ENCODE assay signal across 22 cellular contexts in genomic region chr5:67163863-67164595, GRCh38. TPM values are rescaled to one million over a fixed set of nuclear protein-coding genes. Genes with fewer than 3 reads are reported as not detected.
DNase-seq lines count a peak whose midpoint lies in the region; ATAC-seq and TF ChIP-seq lines count a peak whose summit lies in the region.
"Had no signal": no experiment of that assay in that cellular context is flagged by ENCODE, and none has a peak within 500 bp of the region (broad histone marks: within the 10 kb centered on the region; RNA-seq: fewer than 3 reads in every experiment).

No MANE protein-coding gene starts in this region.

- H3K4me3 Mint-ChIP-seq in activated CD4-positive, alpha-beta T cell treated with anti-CD3 and anti-CD28 coated beads for 36 hours = peak overlapping the region; percentile 8
- peak overlapping the region; percentile 89 to 96 (median 92) for H3K4me3 Mint-ChIP-seq in CD4-positive, alpha-beta memory T cell
- H3K4me3 Mint-ChIP-seq in activated T-helper 17 cell treated with anti-CD3 and anti-CD28 coated beads, Interleukin-2, amount 50 U/mL, for 72 hours = peak overlapping the region; percentile 91
- H3K4me3 Mint-ChIP-seq: endodermal cell had no signal

- no peaks in the 10 kb centered on the region for H3K36me3 ChIP-seq in CD4-positive, alpha-beta memory T cell (ENCODE audit: insufficient read depth, low read length)
- peaks cover 15 to 40% (median 30%) of the 10 kb centered on the region in 3 donors for H3K36me3 ChIP-seq in tibial artery

- no peak for ATAC-seq in activated CD4-positive, alpha-beta T cell treated with anti-CD3 and anti-CD28 coated beads for 36 hours
- no peak for ATAC-seq in activated T-helper 17 cell treated with anti-CD3 and anti-CD28 coated beads, Interleukin-2, amount 50 U/mL, for 72 hours (replicated peaks)

- no peaks in the 10 kb centered on the region for H3K27me3 ChIP-seq in CD4-positive, alpha-beta memory T cell (ENCODE audit: insufficient read depth, low read length)
- no peaks in the 10 kb centered on the region for H3K27me3 ChIP-seq in mononuclear cell (ENCODE audit: insufficient read depth, low read length)
- H3K27me3 ChIP-seq in tibial artery = no peaks in the 10 kb centered on the region
- H3K27me3 ChIP-seq: heart right ventricle had no signal

- peaks cover 30% of the 10 kb centered on the region for H3K36me3 Mint-ChIP-seq in activated CD4-positive, alpha-beta T cell treated with anti-CD3 and anti-CD28 coated beads for 36 hours (ENCODE audit: low read depth)
- peaks cover 22 to 26% of the 10 kb centered on the region in 2 donors for H3K36me3 Mint-ChIP-seq in CD4-positive, alpha-beta memory T cell
- H3K36me3 Mint-ChIP-seq in activated T-helper 17 cell treated with anti-CD3 and anti-CD28 coated beads, Interleukin-2, amount 50 U/mL, for 72 hours (ENCODE audit: low read depth) = peaks cover 97% of the 10 kb centered on the region

- H3K4me3 ChIP-seq in CD4-positive, alpha-beta memory T cell (ENCODE audit: low read length in 2 of 2) = peak overlapping the region in 1 of 2 donors; percentile 66
- peak overlapping the region; percentile 34 for H3K4me3 ChIP-seq in mononuclear cell (ENCODE audit: low read length)
- H3K4me3 ChIP-seq in tibial artery = no peak overlapping the region

- H3K27ac ChIP-seq in CD4-positive, alpha-beta memory T cell (ENCODE audit: low read depth, low read length) = peak overlapping the region; percentile 86
- no peak overlapping the region for H3K27ac ChIP-seq in tibial artery
- H3K27ac ChIP-seq: VCaP had no signal

- intact Hi-C loops in activated CD4-positive, alpha-beta T cell treated with anti-CD3 and anti-CD28 coated beads for 36 hours (cut with DNase I, micrococcal nuclease) = loop anchor here (5.0 to 10.0 kb wide), 2 partner anchors 162 to 1051 kb away; partner anchors contain the start of gene PIK3R1 (in 1 of the 2)
- intact Hi-C loops in CD4-positive, alpha-beta memory T cell (cut with micrococcal nuclease) = loop anchor here (10.0 kb wide), 1 partner anchor 1091 kb away; no protein-coding TSS in a partner anchor
- intact Hi-C loops in tibial artery (cut with DNase I; ENCODE audit: low total_unique reads) = no loop called here

- DNase-seq in activated CD4-positive, alpha-beta T cell treated with anti-CD3 and anti-CD28 coated beads for 36 hours = no peak
- DNase-seq in activated CD4-positive, alpha-beta T cell treated with anti-CD3 and anti-CD28 coated beads, Interleukin-2, amount 50 U/mL, for 48 hours = no peak
- DNase-seq in CD4-positive, alpha-beta memory T cell = no peak
- DNase-seq in germinal center (ENCODE audit: low spot score) = no peak
- DNase-seq in tibial artery = no peak
- DNase-seq in NCI-H446 treated with DMSO at 0.1 percent for 48 hours (lab: John Stamatoyannopoulos, UW) = no peak
- DNase-seq: DMS 273 treated with DMSO at 0.1 percent for 48 hours; GDM1; heart right ventricle; Karpas-422; NCI-H1092 treated with DMSO at 0.1 percent for 48 hours; NCI-H2081; NCI-H510A; stimulated activated CD4-positive, alpha-beta T cell treated with anti-CD3 and anti-CD28 coated beads, Interleukin-12 subunit alpha, Interleukin-12 subunit beta, amount 100 ng/mL, for 4 hours; SW 1271 had no signal

- H3K27ac Mint-ChIP-seq in activated CD4-positive, alpha-beta T cell treated with anti-CD3 and anti-CD28 coated beads for 36 hours = peak overlapping the region; percentile 58
- peak overlapping the region; percentile 86 to 98 (median 97) for H3K27ac Mint-ChIP-seq in CD4-positive, alpha-beta memory T cell
- H3K27ac Mint-ChIP-seq in activated T-helper 17 cell treated with anti-CD3 and anti-CD28 coated beads, Interleukin-2, amount 50 U/mL, for 72 hours = peak overlapping the region; percentile 96
- H3K27ac Mint-ChIP-seq: endodermal cell had no signal

- POLR2A ChIA-PET in activated CD4-positive, alpha-beta T cell treated with anti-CD3 and anti-CD28 coated beads for 36 hours (lab: Charles Lee) = no interaction called here
- POLR2A ChIA-PET in CD4-positive, alpha-beta memory T cell (lab: Charles Lee; ENCODE audit: partially characterized antibody) = interaction anchor here (0.6 to 19.4 kb wide), 9 partner anchors 15 to 1137 kb away, joined by 3 to 703 read pairs (median 10); partner anchors contain the start of gene CD180

- CTCF ChIA-PET in activated CD4-positive, alpha-beta T cell treated with anti-CD3 and anti-CD28 coated beads for 36 hours (lab: Charles Lee) = interaction anchor here (0.8 to 16.7 kb wide), 5 partner anchors 14 to 163 kb away, joined by 3 to 276 read pairs (median 5); no protein-coding TSS in a partner anchor
- CTCF ChIA-PET in CD4-positive, alpha-beta memory T cell (lab: Charles Lee; ENCODE audit: partially characterized antibody) = interaction anchor here (0.8 to 18.1 kb wide), 5 partner anchors 9 to 46 kb away, joined by 3 to 851 read pairs (median 6); partner anchors contain the start of gene CD180

- no peaks in the 10 kb centered on the region for H3K27me3 Mint-ChIP-seq in activated CD4-positive, alpha-beta T cell treated with anti-CD3 and anti-CD28 coated beads for 36 hours
- H3K27me3 Mint-ChIP-seq in CD4-positive, alpha-beta memory T cell = no peaks in the 10 kb centered on the region
- H3K27me3 Mint-ChIP-seq in activated T-helper 17 cell treated with anti-CD3 and anti-CD28 coated beads, Interleukin-2, amount 50 U/mL, for 72 hours = no peaks in the 10 kb centered on the region

- H3K4me1 Mint-ChIP-seq in activated CD4-positive, alpha-beta T cell treated with anti-CD3 and anti-CD28 coated beads for 36 hours = peaks cover 72% of the 10 kb centered on the region
- peaks cover 57 to 93% (median 77%) of the 10 kb centered on the region in 4 donors for H3K4me1 Mint-ChIP-seq in CD4-positive, alpha-beta memory T cell
- H3K4me1 Mint-ChIP-seq in activated T-helper 17 cell treated with anti-CD3 and anti-CD28 coated beads, Interleukin-2, amount 50 U/mL, for 72 hours = peaks cover 57% of the 10 kb centered on the region

- no peaks in the 10 kb centered on the region for H3K9me3 ChIP-seq in CD4-positive, alpha-beta memory T cell (ENCODE audit: control insufficient read depth in 1 of 2, low read length in 2 of 2)
- H3K9me3 ChIP-seq in mononuclear cell (ENCODE audit: low read depth, low read length) = no peaks in the 10 kb centered on the region
- no peaks in the 10 kb centered on the region for H3K9me3 ChIP-seq in tibial artery
- H3K9me3 ChIP-seq: heart right ventricle had no signal

- TF ChIP-seq CTCF in tibial artery (IDR thresholded peaks at IDR 0.05) = no peak

- peaks cover 98% of the 10 kb centered on the region for H3K4me1 ChIP-seq in CD4-positive, alpha-beta memory T cell (ENCODE audit: insufficient read depth, low read length)
- H3K4me1 ChIP-seq in mononuclear cell (ENCODE audit: insufficient read depth, low read length) = peaks cover 40% of the 10 kb centered on the region
- peaks cover 0 to 29% (median 13%) of the 10 kb centered on the region in 4 donors for H3K4me1 ChIP-seq in tibial artery

- H3K9me3 Mint-ChIP-seq in activated CD4-positive, alpha-beta T cell treated with anti-CD3 and anti-CD28 coated beads for 36 hours (ENCODE audit: low read depth) = no peaks in the 10 kb centered on the region
- H3K9me3 Mint-ChIP-seq in CD4-positive, alpha-beta memory T cell = peaks cover 0 to 2% (median 0%) of the 10 kb centered on the region in 8 donors
- no peaks in the 10 kb centered on the region for H3K9me3 Mint-ChIP-seq in activated T-helper 17 cell treated with anti-CD3 and anti-CD28 coated beads, Interleukin-2, amount 50 U/mL, for 72 hours
- H3K9me3 Mint-ChIP-seq: endodermal cell had no signal

RNA-seq across cellular contexts. Expression of gene CD180, which starts 32.6 kb away (rescaled TPM):
- under 1 TPM in 1 of 2 experiments, not detected in 1; 0.12 TPM for total RNA-seq in activated CD4-positive, alpha-beta T cell treated with anti-CD3 and anti-CD28 coated beads for 36 hours
- total RNA-seq in CD4-positive, alpha-beta memory T cell = under 1 TPM; 0.50 to 0.52 TPM
- polyA plus RNA-seq in CD4-positive, alpha-beta memory T cell = under 1 TPM in 1 of 2 donors, not detected in 1; 0.25 TPM
- under 1 TPM; 0.08 to 0.80 TPM for total RNA-seq in activated T-helper 17 cell treated with anti-CD3 and anti-CD28 coated beads, Interleukin-2, amount 50 U/mL, for 72 hours
- 2.3 TPM for total RNA-seq in mononuclear cell
- total RNA-seq: endodermal cell, pulmonary artery endothelial cell had no signal
- polyA plus RNA-seq: BJ, neural cell had no signal

Comparison
In these comparisons a context has a peak if more than half of its experiments do, and no peak if none do; other contexts are left out.
1. H3K4me3 Mint-ChIP-seq: peak in every context shown above with its lines; median percentile 92 in CD4-positive, alpha-beta memory T cell; 91 in activated T-helper 17 cell treated with anti-CD3 and anti-CD28 coated beads, Interleukin-2, amount 50 U/mL, for 72 hours; 8 in activated CD4-positive, alpha-beta T cell treated with anti-CD3 and anti-CD28 coated beads for 36 hours.